16 cellular contexts compared by ENCODE assay signal in genomic region chr17:59426031-59426430, GRCh38.
A peak's percentile ranks its signal among the peaks of the same experiment; 100 is the strongest.
DNase-seq lines count a peak whose midpoint lies in the region; ATAC-seq and TF ChIP-seq lines count a peak whose summit lies in the region.
"Had no signal": no experiment of that assay in that cellular context is flagged by ENCODE, and none has a peak within 500 bp of the region (broad histone marks: within the 10 kb centered on the region; RNA-seq: fewer than 3 reads in every experiment).

No MANE protein-coding gene starts in this region.

- no peaks in the 10 kb centered on the region for H3K9me3 ChIP-seq in breast epithelium
- H3K9me3 ChIP-seq in mammary epithelial cell (replicated peaks; ENCODE audit: insufficient read depth, low read length): no peaks in the 10 kb centered on the region
- no peaks in the 10 kb centered on the region for H3K9me3 ChIP-seq in right cardiac atrium (ENCODE audit: control insufficient read depth, low read length)
- no peaks in the 10 kb centered on the region for H3K9me3 ChIP-seq in parathyroid adenoma (ENCODE audit: control insufficient read depth, low read length)
- H3K9me3 ChIP-seq in MG63: peaks cover 7% of the 10 kb centered on the region

- TF ChIP-seq POLR2A in breast epithelium (IDR thresholded peaks at IDR 0.05): no peak

- dilution Hi-C loops in mammary epithelial cell (cut with HindIII; ENCODE audit: low sequenced_read_pairs): no loop called here

- H3K9ac ChIP-seq in mammary epithelial cell (ENCODE audit: insufficient read depth, low read length) (no peak overlapping the region), parathyroid adenoma (no peak overlapping the region)

- no peak for ATAC-seq in right cardiac atrium
- ATAC-seq: effector memory CD8-positive, alpha-beta T cell had no signal

- no peaks in the 10 kb centered on the region for H3K27me3 ChIP-seq in breast epithelium
- no peaks in the 10 kb centered on the region for H3K27me3 ChIP-seq in mammary epithelial cell (ENCODE audit: insufficient read depth, low read length)
- H3K27me3 ChIP-seq in right cardiac atrium (ENCODE audit: control insufficient read depth, insufficient read depth): no peaks in the 10 kb centered on the region
- no peaks in the 10 kb centered on the region for H3K27me3 ChIP-seq in parathyroid adenoma (ENCODE audit: control insufficient read depth, insufficient read depth, low read length)
- no peaks in the 10 kb centered on the region for H3K27me3 ChIP-seq in MG63

- H3K36me3 ChIP-seq in breast epithelium: no peaks in the 10 kb centered on the region
- H3K36me3 ChIP-seq in mammary epithelial cell (ENCODE audit: insufficient read depth, low read length): no peaks in the 10 kb centered on the region
- no peaks in the 10 kb centered on the region for H3K36me3 ChIP-seq in parathyroid adenoma (ENCODE audit: control insufficient read depth, insufficient read depth, low read length)
- H3K36me3 ChIP-seq in urinary bladder (ENCODE audit: insufficient read depth): no peaks in the 10 kb centered on the region
- H3K36me3 ChIP-seq in MG63: no peaks in the 10 kb centered on the region

- no peak overlapping the region for H2AFZ ChIP-seq in mammary epithelial cell (ENCODE audit: low read depth, low read length)
- H2AFZ ChIP-seq in parathyroid adenoma: peak overlapping the region; percentile 80

- WGBS in mammary epithelial cell (ENCODE audit: low coverage, missing lambda C conversion rate): 87% methylated on average over 9 of the region's 9 CpGs
- WGBS in right cardiac atrium: 66% methylated on average over 9 of the region's 9 CpGs
- 74% methylated on average over 9 of the region's 9 CpGs for WGBS in urinary bladder

- CTCF ChIA-PET in mammary epithelial cell (lab: Charles Lee; ENCODE audit: low non-redundant PET): no interaction called here

- no TSS peak for BruUV-seq in mammary epithelial cell (replicated peaks; lab: Mats Ljungman, UMichigan)

- in situ Hi-C loops in mammary epithelial cell (cut with MboI; ENCODE audit: low sequenced_read_pairs in 2 of 2): no loop called here

- no peak overlapping the region for H3K4me3 ChIP-seq in breast epithelium
- H3K4me3 ChIP-seq in mammary epithelial cell (replicated peaks in 1 of 3; ENCODE audit: insufficient read depth in 1 of 3, low read depth in 2 of 3, low read length in 3 of 3): no peak overlapping the region
- H3K4me3 ChIP-seq in right cardiac atrium (ENCODE audit: low read length): no peak overlapping the region
- no peak overlapping the region for H3K4me3 ChIP-seq in parathyroid adenoma (ENCODE audit: low read depth, low read length)
- H3K4me3 ChIP-seq in urinary bladder (ENCODE audit: low read depth, low read length): no peak overlapping the region
- no peak overlapping the region for H3K4me3 ChIP-seq in MG63

- H3K4me2 ChIP-seq in mammary epithelial cell (ENCODE audit: insufficient read depth, low read depth, low read length) (no peak overlapping the region), parathyroid adenoma (ENCODE audit: low read length) (peak overlapping the region; percentile 21)

- H3K4me1 ChIP-seq in breast epithelium (no peaks in the 10 kb centered on the region), mammary epithelial cell (ENCODE audit: insufficient read depth, low read length) (peaks cover 3% of the 10 kb centered on the region), right cardiac atrium (ENCODE audit: control insufficient read depth, insufficient read depth, low read length) (peaks cover 23% of the 10 kb centered on the region), parathyroid adenoma (peaks cover 67% of the 10 kb centered on the region), urinary bladder (ENCODE audit: insufficient read depth) (no peaks in the 10 kb centered on the region)

- DNase-seq in breast epithelium (ENCODE audit: low spot score in 2 of 2) (no peak), mammary epithelial cell (no peak), right cardiac atrium (no peak), SKM-1 treated with dmso at 0.1 percent for 144 hours (lab: John Stamatoyannopoulos, UW; ENCODE audit: unreplicated experiment) (no peak), MG63 (no peak), NCI-H2171 (lab: John Stamatoyannopoulos, UW) (no peak)
- DNase-seq: 8988T; activated naive CD8-positive, alpha-beta T cell treated with anti-CD3 and anti-CD28 coated beads for 36 hours; COR-L47; effector memory CD8-positive, alpha-beta T cell; NCI-H1436; NCI-H748 treated with DMSO at 0.1 percent for 48 hours; stimulated activated CD4-positive, alpha-beta T cell treated with anti-CD3 and anti-CD28 coated beads, Interleukin-4, amount 100 ng/mL, for 1 hour; stimulated activated naive CD4-positive, alpha-beta T cell had no signal

- no peak for TF ChIP-seq CTCF in breast epithelium (IDR thresholded peaks at IDR 0.05)
- no peak for TF ChIP-seq CTCF in mammary epithelial cell (conservative IDR thresholded peaks at IDR 0.05 in 1 of 2, IDR thresholded peaks at IDR 0.05 in 1 of 2; ENCODE audit: extremely low read depth in 1 of 2, insufficient read depth in 1 of 2, low read depth in 1 of 2, low read length in 2 of 2)
- TF ChIP-seq CTCF in parathyroid adenoma (IDR thresholded peaks at IDR 0.05): no peak

- no peaks in the 10 kb centered on the region for H4K20me1 ChIP-seq in mammary epithelial cell (ENCODE audit: insufficient read depth, low read length)

- intact Hi-C loops in breast epithelium (cut with DNase I; ENCODE audit: low total_unique reads) (no loop called here), mammary epithelial cell (cut with micrococcal nuclease) (no loop called here), right cardiac atrium (cut with DNase I) (loop anchor here in 1 of 4 donors (5.0 to 10.0 kb wide), 2 partner anchors 59 to 91 kb away; partner anchors contain the start of gene YPEL2)

- H3K79me2 ChIP-seq in mammary epithelial cell (ENCODE audit: insufficient read depth, low read length) (no peaks in the 10 kb centered on the region), parathyroid adenoma (no peaks in the 10 kb centered on the region)

- H3K27ac ChIP-seq in breast epithelium: peak overlapping the region; percentile 33 to 84
- no peak overlapping the region for H3K27ac ChIP-seq in mammary epithelial cell (ENCODE audit: insufficient read depth, low read depth, low read length)
- peak overlapping the region; percentile 98 for H3K27ac ChIP-seq in right cardiac atrium (ENCODE audit: low read length)
- peak overlapping the region; percentile 86 for H3K27ac ChIP-seq in parathyroid adenoma
- H3K27ac ChIP-seq in urinary bladder (ENCODE audit: low read depth): peak overlapping the region; percentile 38
